1 cellular context compared by ENCODE assay signal in the genomic region with DNA sequence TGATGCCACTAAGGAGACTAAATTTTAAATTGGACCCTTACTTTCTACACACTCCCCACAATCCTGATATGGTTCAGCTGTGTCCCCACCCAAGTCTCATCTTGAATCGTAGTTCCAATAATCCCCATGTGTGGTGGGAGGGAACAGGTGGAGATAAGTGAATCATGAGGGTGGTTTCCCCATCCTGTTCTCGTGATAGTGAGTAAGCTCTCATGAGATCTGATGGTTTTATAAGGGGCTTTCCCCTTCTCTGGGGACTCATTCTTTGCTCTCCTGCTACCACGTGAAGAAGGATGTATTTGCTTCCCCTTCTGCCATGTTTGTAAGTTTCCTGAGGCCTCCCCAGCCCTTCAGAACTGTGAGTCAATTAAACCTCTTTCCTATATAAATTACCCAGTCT.
TF ChIP-seq lines count a peak whose summit lies in the region.

No MANE protein-coding gene starts in this region.

TF ChIP-seq in GM23338, 12 proteins besides CTCF, POLR2A, EP300 and RAD21 (continued from another document):
- TF ChIP-seq, protein P1, sequence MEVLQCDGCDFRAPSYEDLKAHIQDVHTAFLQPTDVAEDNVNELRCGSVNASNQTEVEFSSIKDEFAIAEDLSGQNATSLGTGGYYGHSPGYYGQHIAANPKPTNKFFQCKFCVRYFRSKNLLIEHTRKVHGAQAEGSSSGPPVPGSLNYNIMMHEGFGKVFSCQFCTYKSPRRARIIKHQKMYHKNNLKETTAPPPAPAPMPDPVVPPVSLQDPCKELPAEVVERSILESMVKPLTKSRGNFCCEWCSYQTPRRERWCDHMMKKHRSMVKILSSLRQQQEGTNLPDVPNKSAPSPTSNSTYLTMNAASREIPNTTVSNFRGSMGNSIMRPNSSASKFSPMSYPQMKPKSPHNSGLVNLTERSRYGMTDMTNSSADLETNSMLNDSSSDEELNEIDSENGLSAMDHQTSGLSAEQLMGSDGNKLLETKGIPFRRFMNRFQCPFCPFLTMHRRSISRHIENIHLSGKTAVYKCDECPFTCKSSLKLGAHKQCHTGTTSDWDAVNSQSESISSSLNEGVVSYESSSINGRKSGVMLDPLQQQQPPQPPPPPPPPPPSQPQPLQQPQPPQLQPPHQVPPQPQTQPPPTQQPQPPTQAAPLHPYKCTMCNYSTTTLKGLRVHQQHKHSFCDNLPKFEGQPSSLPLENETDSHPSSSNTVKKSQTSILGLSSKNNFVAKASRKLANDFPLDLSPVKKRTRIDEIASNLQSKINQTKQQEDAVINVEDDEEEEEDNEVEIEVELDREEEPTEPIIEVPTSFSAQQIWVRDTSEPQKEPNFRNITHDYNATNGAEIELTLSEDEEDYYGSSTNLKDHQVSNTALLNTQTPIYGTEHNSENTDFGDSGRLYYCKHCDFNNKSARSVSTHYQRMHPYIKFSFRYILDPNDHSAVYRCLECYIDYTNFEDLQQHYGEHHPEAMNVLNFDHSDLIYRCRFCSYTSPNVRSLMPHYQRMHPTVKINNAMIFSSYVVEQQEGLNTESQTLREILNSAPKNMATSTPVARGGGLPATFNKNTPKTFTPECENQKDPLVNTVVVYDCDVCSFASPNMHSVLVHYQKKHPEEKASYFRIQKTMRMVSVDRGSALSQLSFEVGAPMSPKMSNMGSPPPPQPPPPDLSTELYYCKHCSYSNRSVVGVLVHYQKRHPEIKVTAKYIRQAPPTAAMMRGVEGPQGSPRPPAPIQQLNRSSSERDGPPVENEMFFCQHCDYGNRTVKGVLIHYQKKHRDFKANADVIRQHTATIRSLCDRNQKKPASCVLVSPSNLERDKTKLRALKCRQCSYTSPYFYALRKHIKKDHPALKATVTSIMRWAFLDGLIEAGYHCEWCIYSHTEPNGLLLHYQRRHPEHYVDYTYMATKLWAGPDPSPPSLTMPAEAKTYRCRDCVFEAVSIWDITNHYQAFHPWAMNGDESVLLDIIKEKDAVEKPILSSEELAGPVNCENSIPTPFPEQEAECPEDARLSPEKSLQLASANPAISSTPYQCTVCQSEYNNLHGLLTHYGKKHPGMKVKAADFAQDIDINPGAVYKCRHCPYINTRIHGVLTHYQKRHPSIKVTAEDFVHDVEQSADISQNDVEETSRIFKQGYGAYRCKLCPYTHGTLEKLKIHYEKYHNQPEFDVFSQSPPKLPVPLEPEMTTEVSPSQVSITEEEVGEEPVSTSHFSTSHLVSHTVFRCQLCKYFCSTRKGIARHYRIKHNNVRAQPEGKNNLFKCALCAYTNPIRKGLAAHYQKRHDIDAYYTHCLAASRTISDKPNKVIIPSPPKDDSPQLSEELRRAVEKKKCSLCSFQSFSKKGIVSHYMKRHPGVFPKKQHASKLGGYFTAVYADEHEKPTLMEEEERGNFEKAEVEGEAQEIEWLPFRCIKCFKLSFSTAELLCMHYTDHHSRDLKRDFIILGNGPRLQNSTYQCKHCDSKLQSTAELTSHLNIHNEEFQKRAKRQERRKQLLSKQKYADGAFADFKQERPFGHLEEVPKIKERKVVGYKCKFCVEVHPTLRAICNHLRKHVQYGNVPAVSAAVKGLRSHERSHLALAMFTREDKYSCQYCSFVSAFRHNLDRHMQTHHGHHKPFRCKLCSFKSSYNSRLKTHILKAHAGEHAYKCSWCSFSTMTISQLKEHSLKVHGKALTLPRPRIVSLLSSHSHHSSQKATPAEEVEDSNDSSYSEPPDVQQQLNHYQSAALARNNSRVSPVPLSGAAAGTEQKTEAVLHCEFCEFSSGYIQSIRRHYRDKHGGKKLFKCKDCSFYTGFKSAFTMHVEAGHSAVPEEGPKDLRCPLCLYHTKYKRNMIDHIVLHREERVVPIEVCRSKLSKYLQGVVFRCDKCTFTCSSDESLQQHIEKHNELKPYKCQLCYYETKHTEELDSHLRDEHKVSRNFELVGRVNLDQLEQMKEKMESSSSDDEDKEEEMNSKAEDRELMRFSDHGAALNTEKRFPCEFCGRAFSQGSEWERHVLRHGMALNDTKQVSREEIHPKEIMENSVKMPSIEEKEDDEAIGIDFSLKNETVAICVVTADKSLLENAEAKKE (CRISPR knock-in tag; IDR thresholded peaks at IDR 0.05), result no peak
- TF ChIP-seq ZNF331 (CRISPR knock-in tag; IDR thresholded peaks at IDR 0.05; ENCODE audit: low read depth), result no peak
- no peak for TF ChIP-seq POLR2AphosphoS5 (IDR thresholded peaks at IDR 0.05; ENCODE audit: low read depth)
- TF ChIP-seq, protein P2, sequence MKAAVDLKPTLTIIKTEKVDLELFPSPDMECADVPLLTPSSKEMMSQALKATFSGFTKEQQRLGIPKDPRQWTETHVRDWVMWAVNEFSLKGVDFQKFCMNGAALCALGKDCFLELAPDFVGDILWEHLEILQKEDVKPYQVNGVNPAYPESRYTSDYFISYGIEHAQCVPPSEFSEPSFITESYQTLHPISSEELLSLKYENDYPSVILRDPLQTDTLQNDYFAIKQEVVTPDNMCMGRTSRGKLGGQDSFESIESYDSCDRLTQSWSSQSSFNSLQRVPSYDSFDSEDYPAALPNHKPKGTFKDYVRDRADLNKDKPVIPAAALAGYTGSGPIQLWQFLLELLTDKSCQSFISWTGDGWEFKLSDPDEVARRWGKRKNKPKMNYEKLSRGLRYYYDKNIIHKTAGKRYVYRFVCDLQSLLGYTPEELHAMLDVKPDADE (IDR thresholded peaks at IDR 0.05), result no peak
- TF ChIP-seq EZH2phosphoT487 (IDR thresholded peaks at IDR 0.05; ENCODE audit: unreplicated experiment), result no peak
TF ChIP-seq in GM23338: peak in this region for 0.
